24 cellular contexts compared by ENCODE assay signal in genomic region chr14:27181304-27181703, GRCh38.
"Had no signal": no experiment of that assay in that cellular context is flagged by ENCODE, and none has a peak within 500 bp of the region (broad histone marks: within the 10 kb centered on the region; RNA-seq: fewer than 3 reads in every experiment).

No MANE protein-coding gene starts in this region.

- DNase-seq: activated CD4-positive, alpha-beta memory T cell treated with anti-CD3 and anti-CD28 coated beads, Interleukin-2, amount 10 ng/mL, durations not matched to agents 7 days and 5 days; activated CD4-positive, alpha-beta T cell treated with anti-CD3 and anti-CD28 coated beads, Interleukin-2, amount 10 ng/mL, durations not matched to agents 7 days and 5 days; activated CD4-positive, CD25-positive, alpha-beta regulatory T cell treated with anti-CD3 and anti-CD28 coated beads, Interleukin-2, amount 50 U/mL, for 72 hours; activated CD8-positive, alpha-beta memory T cell treated with anti-CD3 and anti-CD28 coated beads, Interleukin-2, amount 50 U/mL, for 48 hours; activated gamma-delta T cell; activated naive CD4-positive, alpha-beta T cell treated with anti-CD3 and anti-CD28 coated beads, Interleukin-2, amount 10 ng/mL, durations not matched to agents 7 days and 5 days; activated naive CD8-positive, alpha-beta T cell treated with anti-CD3 and anti-CD28 coated beads, Interleukin-2, amount 10 ng/mL, durations not matched to agents 7 days and 5 days; activated T-cell treated with anti-CD3 and anti-CD28 coated beads, Interleukin-2, amount 50 U/mL, for 24 hours; caudate nucleus; cortex of kidney; effector memory CD8-positive, alpha-beta T cell; mammary epithelial cell; naive B cell; nephron progenitor cell; pancreas; spleen; stimulated activated naive CD4-positive, alpha-beta T cell; SW 1271; T-helper 9 cell; WERI-Rb-1 had no signal

- H3K27me3 ChIP-seq: ascending aorta, pancreas, spleen, tibial nerve had no signal

- ATAC-seq: effector memory CD8-positive, alpha-beta T cell; pancreas; right cardiac atrium had no signal

- H3K27ac ChIP-seq: ascending aorta, pancreas, prostate gland, spleen, tibial nerve, WERI-Rb-1 had no signal

- H3K9me3 ChIP-seq: ascending aorta, pancreas, prostate gland, spleen, tibial nerve had no signal

- H3K4me3 ChIP-seq: ascending aorta, pancreas, prostate gland, spleen, tibial nerve had no signal

- H3K4me1 ChIP-seq: ascending aorta, pancreas, prostate gland, spleen, tibial nerve had no signal

- H3K36me3 ChIP-seq: ascending aorta, pancreas, prostate gland, spleen, tibial nerve, WERI-Rb-1 had no signal
